ENCODE assay signal across 8 cellular contexts in the genomic region with DNA sequence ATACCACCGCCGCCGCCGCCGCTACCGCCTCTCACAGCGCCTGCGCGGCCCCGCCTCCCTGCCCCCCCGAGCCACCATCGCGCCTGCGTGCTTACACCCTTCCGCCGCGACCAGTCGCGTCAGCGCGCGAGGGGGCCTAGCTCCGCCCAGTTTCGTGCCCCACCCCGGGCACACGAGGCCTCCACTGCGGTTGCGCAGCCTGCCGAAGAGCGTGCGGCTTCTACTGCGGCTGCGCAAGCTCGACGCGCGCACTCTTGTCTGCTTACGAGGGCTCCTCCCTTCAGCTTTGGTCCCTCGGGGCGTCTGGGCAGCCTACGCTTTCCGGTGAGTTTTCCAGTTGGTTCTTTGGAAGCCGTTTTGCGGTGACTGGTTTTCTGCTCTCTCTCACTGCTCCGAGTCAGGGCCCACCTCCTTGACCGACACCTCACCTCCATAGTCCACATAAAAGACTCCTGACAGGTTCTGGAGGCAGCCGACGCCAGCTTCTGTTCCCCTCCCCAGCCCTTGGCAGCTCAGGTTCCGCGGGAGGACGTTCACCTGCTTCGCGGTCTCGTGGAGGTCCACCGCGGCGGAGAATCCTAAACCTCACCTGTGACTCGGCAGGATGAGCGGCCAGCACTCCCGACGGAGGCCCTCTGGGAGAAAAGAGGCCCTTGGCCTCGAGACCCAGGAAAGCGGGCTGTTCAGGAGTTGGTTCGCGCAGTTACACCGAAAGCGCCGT. TPM values are rescaled to one million over a fixed set of nuclear protein-coding genes. Genes with fewer than 3 reads are reported as not detected.
A peak's percentile ranks its signal among the peaks of the same experiment; 100 is the strongest.
DNase-seq lines count a peak whose midpoint lies in the region; ATAC-seq and TF ChIP-seq lines count a peak whose summit lies in the region.

A gene (minus strand): TSS at position 35 of the 721 bp plus-strand sequence. CDS start 65 bp downstream, outside the sequence.

- H3K4me3 ChIP-seq in adrenal gland (peak within 1 kb of the TSS; percentile 28 to 94 (median 90)), heart left ventricle (peak within 1 kb of the TSS; percentile 73 to 99 (median 90)), transverse colon (peak within 1 kb of the TSS; percentile 62 to 98 (median 88))

- TF ChIP-seq CTCF in GM13976 (IDR thresholded peaks at IDR 0.05; ENCODE audit: borderline replicate concordance, control extremely low read depth, extremely low read depth, insufficient read depth, missing control alignments), result no peak
- TF ChIP-seq CTCF in adrenal gland (IDR thresholded peaks at IDR 0.05), result no peak
- TF ChIP-seq CTCF in heart left ventricle (IDR thresholded peaks at IDR 0.05), result no peak
- no peak for TF ChIP-seq CTCF in transverse colon (IDR thresholded peaks at IDR 0.05)

- intact Hi-C loops in adrenal gland (cut with DNase I) (no loop called here), heart left ventricle (cut with DNase I) (loop anchor here in 4 of 10 donors (1.0 to 5.0 kb wide), 3 partner anchors 31 to 71 kb away; no protein-coding TSS in a partner anchor), transverse colon (cut with DNase I; ENCODE audit: low total_unique reads) (no loop called here)

- H3K36me3 ChIP-seq in adrenal gland (replicated peaks in 1 of 2) (no peaks in the 10 kb centered on the region), heart left ventricle (peaks cover 0 to 13% (median under 1%) of the 10 kb centered on the region in 9 donors), transverse colon (peaks cover 0 to 3% (median 0%) of the 10 kb centered on the region in 4 donors)

- 0 to 2% (median 1%) methylated on average over 23 to 68 of the region's 68 CpGs for WGBS in adrenal gland, 4 donors
- WGBS in heart left ventricle, 4 donors, result 0 to 1% (median 1%) methylated on average over 34 to 68 of the region's 68 CpGs
- WGBS in transverse colon (ENCODE audit: low coverage in 1 of 2), 2 donors, result 1% methylated on average over 58 of the region's 68 CpGs; no CpG with 5 or more reads in 1 of the 2 donors

- no peak for TF ChIP-seq EP300 in transverse colon (IDR thresholded peaks at IDR 0.05; ENCODE audit: low read depth)

- DNase-seq in GM13976 (ENCODE audit: low spot score) (peak; percentile 100), NCI-H146 treated with DMSO at 0.1 percent for 48 hours (lab: John Stamatoyannopoulos, UW; ENCODE audit: unreplicated experiment) (peak; percentile 85), T-helper 1 cell (peak; percentile 97 to 99 (median 98)), adrenal gland (peak; percentile 97 to 99 (median 98)), heart left ventricle (peak; percentile 97 to 100 (median 98)), pons (ENCODE audit: low spot score) (peak; percentile 96), transverse colon (peak; percentile 99)

- H3K27ac ChIP-seq in adrenal gland, result peak within 1 kb of the TSS; percentile 82 to 99 (median 93)
- H3K27ac ChIP-seq in heart left ventricle, result peak within 1 kb of the TSS; percentile 93 to 100 (median 97)
- H3K27ac ChIP-seq in transverse colon, result peak within 1 kb of the TSS; percentile 93 to 99 (median 95)

- TF ChIP-seq POLR2A in adrenal gland (IDR thresholded peaks at IDR 0.05) (peak; percentile 71 to 92), heart left ventricle (IDR thresholded peaks at IDR 0.05) (peak; percentile 9 to 86), transverse colon (IDR thresholded peaks at IDR 0.05) (peak; percentile 94)

- H3K9me3 ChIP-seq in adrenal gland (replicated peaks in 1 of 3), result no peaks in the 10 kb centered on the region
- no peaks in the 10 kb centered on the region for H3K9me3 ChIP-seq in heart left ventricle
- no peaks in the 10 kb centered on the region for H3K9me3 ChIP-seq in transverse colon

- H3K27me3 ChIP-seq in adrenal gland (no peaks in the 10 kb centered on the region), heart left ventricle (peaks cover 0 to 3% (median 0%) of the 10 kb centered on the region in 9 donors), transverse colon (no peaks in the 10 kb centered on the region)

- ATAC-seq in HG02870 (IDR thresholded peaks at IDR 0.05; ENCODE audit: unreplicated experiment) (peak; percentile 78), heart left ventricle (peak; percentile 92 to 97 (median 96))

- in situ Hi-C loops in GM13976 (cut with MboI; ENCODE audit: low sequenced_read_pairs, unreplicated experiment) (no loop called here), transverse colon (cut with MboI; ENCODE audit: low pct_ligation_motif_present in 1 of 4, low pct_unique_long_range_greater_than_20kb in 1 of 4, low sequenced_read_pairs in 3 of 4) (no loop called here)

- H3K4me1 ChIP-seq in adrenal gland (replicated peaks in 1 of 2) (peaks cover 9 to 57% of the 10 kb centered on the region in 2 donors), heart left ventricle (peaks cover 4 to 57% (median 49%) of the 10 kb centered on the region in 12 donors), transverse colon (peaks cover 20 to 54% (median 46%) of the 10 kb centered on the region in 4 donors)

RNA-seq across cellular contexts. Expression of the gene that starts here (rescaled TPM):
- total RNA-seq in adrenal gland (10 to 100 TPM; 16.8 to 68.0 (median 36.9) TPM), heart left ventricle (10 to 100 TPM; 20.8 to 84.7 (median 63.1) TPM), transverse colon (10 to 100 TPM; 28.0 to 48.2 (median 40.3) TPM)
- polyA plus RNA-seq in adrenal gland (10 to 100 TPM; 22.9 to 69.0 (median 24.3) TPM), heart left ventricle (10 to 100 TPM; 13.6 to 32.3 TPM)

Comparison
In these comparisons a context has a peak if more than half of its experiments do, and no peak if none do; other contexts are left out.
1. Peak in every context shown above with its lines: DNase-seq, ATAC-seq, H3K4me3 ChIP-seq and H3K27ac ChIP-seq.